In genomic region chr18:5424903-5425302, GRCh38 we compare ENCODE assay signal across 9 cellular contexts.
DNase-seq lines count a peak whose midpoint lies in the region; ATAC-seq and TF ChIP-seq lines count a peak whose summit lies in the region.
"Had no signal": no experiment of that assay in that cellular context is flagged by ENCODE, and none has a peak within 500 bp of the region (broad histone marks: within the 10 kb centered on the region; RNA-seq: fewer than 3 reads in every experiment).

No MANE protein-coding gene starts in this region.

- H3K27me3 ChIP-seq in left ventricle myocardium inferior (ENCODE audit: low read depth) (no peaks in the 10 kb centered on the region), right atrium auricular region (no peaks in the 10 kb centered on the region)

- TF ChIP-seq CTCF in left ventricle myocardium inferior (IDR thresholded peaks at IDR 0.05; ENCODE audit: borderline replicate concordance) (peak; percentile 46), right atrium auricular region (IDR thresholded peaks at IDR 0.05) (peak in 1 of 2 donors; percentile 55), VCaP (conservative IDR thresholded peaks at IDR 0.05) (peak; percentile 75)

- H3K4me3 ChIP-seq in left ventricle myocardium inferior (no peak overlapping the region), right atrium auricular region (no peak overlapping the region)

- ATAC-seq in left colon, result peak; percentile 37
- no peak for ATAC-seq in HG03045 (IDR thresholded peaks at IDR 0.05; ENCODE audit: unreplicated experiment)

- intact Hi-C loops in left ventricle myocardium inferior (cut with micrococcal nuclease), result no loop called here
- intact Hi-C loops in left colon (cut with DNase I, micrococcal nuclease), result no loop called here
- intact Hi-C loops in posterior vena cava (cut with DNase I), result no loop called here

- in situ Hi-C loops in KBM-7 (cut with MboI; ENCODE audit: low pct_unique_long_range_greater_than_20kb, low sequenced_read_pairs), result no loop called here

- H3K27ac ChIP-seq in left ventricle myocardium inferior (replicated peaks) (no peak overlapping the region), right atrium auricular region (no peak overlapping the region), VCaP (no peak overlapping the region)

- no peak for DNase-seq in left ventricle myocardium inferior
- DNase-seq in right atrium auricular region (ENCODE audit: low spot score), result no peak
- peak; percentile 63 for DNase-seq in KBM-7
- no peak for DNase-seq in left colon
- no peak for DNase-seq in posterior vena cava (ENCODE audit: low spot score)
- no peak for DNase-seq in iPS-NIHi11 (ENCODE audit: low spot score)
- DNase-seq: activated naive CD8-positive, alpha-beta T cell treated with anti-CD3 and anti-CD28 coated beads, Interleukin-2, amount 10 ng/mL, durations not matched to agents 7 days and 5 days had no signal

- no peaks in the 10 kb centered on the region for H3K9me3 ChIP-seq in left ventricle myocardium inferior (replicated peaks)
- H3K9me3 ChIP-seq in right atrium auricular region, result no peaks in the 10 kb centered on the region

- H3K4me1 ChIP-seq in left ventricle myocardium inferior, result no peaks in the 10 kb centered on the region
- no peaks in the 10 kb centered on the region for H3K4me1 ChIP-seq in right atrium auricular region

- no peaks in the 10 kb centered on the region for H3K36me3 ChIP-seq in left ventricle myocardium inferior
- no peaks in the 10 kb centered on the region for H3K36me3 ChIP-seq in right atrium auricular region
